ENCODE assay signal across 13 cellular contexts in genomic region chr9:101848485-101848919, GRCh38.
DNase-seq lines count a peak whose midpoint lies in the region; ATAC-seq, FAIRE-seq and TF ChIP-seq lines count a peak whose summit lies in the region.
"Had no signal": no experiment of that assay in that cellular context is flagged by ENCODE, and none has a peak within 500 bp of the region (broad histone marks: within the 10 kb centered on the region; RNA-seq: fewer than 3 reads in every experiment).

No MANE protein-coding gene starts in this region.

- H3K4me1 ChIP-seq in mucosa of rectum (ENCODE audit: control insufficient read depth in 2 of 2, insufficient read depth in 2 of 2, low read length in 2 of 2), result peaks cover 2 to 7% of the 10 kb centered on the region in 2 donors
- H3K4me1 ChIP-seq: parathyroid adenoma had no signal

- no peaks in the 10 kb centered on the region for H3K36me3 Mint-ChIP-seq in activated T-helper 17 cell treated with anti-CD3 and anti-CD28 coated beads, Interleukin-2, amount 50 U/mL, for 72 hours (ENCODE audit: low read depth)
- H3K36me3 Mint-ChIP-seq in progenitor cell of endocrine pancreas (ENCODE audit: insufficient read depth), result no peaks in the 10 kb centered on the region
- H3K36me3 Mint-ChIP-seq: activated naive CD8-positive, alpha-beta T cell treated with anti-CD3 and anti-CD28 coated beads, Interleukin-2, amount 10 ng/mL, durations not matched to agents 7 days and 5 days had no signal

- TF ChIP-seq CTCF in progenitor cell of endocrine pancreas (IDR thresholded peaks at IDR 0.05; ENCODE audit: unreplicated experiment), result no peak

- H3K27ac Mint-ChIP-seq in activated T-helper 17 cell treated with anti-CD3 and anti-CD28 coated beads, Interleukin-2, amount 50 U/mL, for 72 hours, result no peak overlapping the region
- no peak overlapping the region for H3K27ac Mint-ChIP-seq in progenitor cell of endocrine pancreas
- H3K27ac Mint-ChIP-seq: activated naive CD8-positive, alpha-beta T cell treated with anti-CD3 and anti-CD28 coated beads, Interleukin-2, amount 10 ng/mL, durations not matched to agents 7 days and 5 days had no signal

- H3K36me3 ChIP-seq in mucosa of rectum (ENCODE audit: control insufficient read depth in 2 of 2, insufficient read depth in 2 of 2, low read length in 2 of 2), result no peaks in the 10 kb centered on the region

- H3K9ac ChIP-seq in mucosa of rectum (ENCODE audit: low read depth in 1 of 2, low read length in 2 of 2), result peak overlapping the region in 1 of 2 donors; percentile 20
- H3K9ac ChIP-seq: parathyroid adenoma had no signal

- ATAC-seq in activated T-helper 17 cell treated with anti-CD3 and anti-CD28 coated beads, Interleukin-2, amount 50 U/mL, for 72 hours (replicated peaks), result no peak
- no peak for ATAC-seq in GM21825 (IDR thresholded peaks at IDR 0.05; ENCODE audit: unreplicated experiment)

- peak; percentile 15 for DNase-seq in ELR (ENCODE audit: low read depth)
- peak; percentile 6 for DNase-seq in HTR-8/SVneo (ENCODE audit: insufficient read length, low spot score)
- peak; percentile 69 for DNase-seq in astrocyte of the hippocampus (ENCODE audit: low read depth, low spot score)
- DNase-seq in progenitor cell of endocrine pancreas (ENCODE audit: low spot score, unreplicated experiment), result no peak
- DNase-seq in kidney glomerular epithelial cell (lab: John Stamatoyannopoulos, UW), result no peak
- DNase-seq: activated CD4-positive, alpha-beta T cell treated with anti-CD3 and anti-CD28 coated beads for 48 hours; activated naive CD8-positive, alpha-beta T cell treated with anti-CD3 and anti-CD28 coated beads, Interleukin-2, amount 10 ng/mL, durations not matched to agents 7 days and 5 days; glutamatergic neuron had no signal

- peak overlapping the region; percentile 36 to 48 for H3K4me3 ChIP-seq in mucosa of rectum (ENCODE audit: low read length in 2 of 2)

- H3K27ac ChIP-seq in mucosa of rectum (ENCODE audit: low read depth in 2 of 2, low read length in 2 of 2), result peak overlapping the region; percentile 63 to 69
- H3K27ac ChIP-seq: parathyroid adenoma had no signal

- no peaks in the 10 kb centered on the region for H3K27me3 ChIP-seq in mucosa of rectum (ENCODE audit: control insufficient read depth in 2 of 2, insufficient read depth in 2 of 2, low read length in 2 of 2)

- no peak for FAIRE-seq in HTR-8/SVneo (lab: Jason Lieb, UNC)
- FAIRE-seq: keratinocyte had no signal

- no peaks in the 10 kb centered on the region for H3K27me3 Mint-ChIP-seq in activated T-helper 17 cell treated with anti-CD3 and anti-CD28 coated beads, Interleukin-2, amount 50 U/mL, for 72 hours
- no peaks in the 10 kb centered on the region for H3K27me3 Mint-ChIP-seq in progenitor cell of endocrine pancreas
- H3K27me3 Mint-ChIP-seq: activated naive CD8-positive, alpha-beta T cell treated with anti-CD3 and anti-CD28 coated beads, Interleukin-2, amount 10 ng/mL, durations not matched to agents 7 days and 5 days had no signal

- H3K9me3 Mint-ChIP-seq in activated T-helper 17 cell treated with anti-CD3 and anti-CD28 coated beads, Interleukin-2, amount 50 U/mL, for 72 hours, result peaks cover 5% of the 10 kb centered on the region
- peaks cover 4% of the 10 kb centered on the region for H3K9me3 Mint-ChIP-seq in progenitor cell of endocrine pancreas (ENCODE audit: low read depth)
- H3K9me3 Mint-ChIP-seq: activated naive CD8-positive, alpha-beta T cell treated with anti-CD3 and anti-CD28 coated beads, Interleukin-2, amount 10 ng/mL, durations not matched to agents 7 days and 5 days had no signal

- H3K4me3 Mint-ChIP-seq in activated T-helper 17 cell treated with anti-CD3 and anti-CD28 coated beads, Interleukin-2, amount 50 U/mL, for 72 hours, result no peak overlapping the region
- H3K4me3 Mint-ChIP-seq in progenitor cell of endocrine pancreas (ENCODE audit: low read depth), result no peak overlapping the region
- H3K4me3 Mint-ChIP-seq: activated naive CD8-positive, alpha-beta T cell treated with anti-CD3 and anti-CD28 coated beads, Interleukin-2, amount 10 ng/mL, durations not matched to agents 7 days and 5 days had no signal

- no peaks in the 10 kb centered on the region for H3K9me3 ChIP-seq in mucosa of rectum (ENCODE audit: control insufficient read depth in 2 of 2, low read length in 2 of 2)

- H3K4me1 Mint-ChIP-seq in activated T-helper 17 cell treated with anti-CD3 and anti-CD28 coated beads, Interleukin-2, amount 50 U/mL, for 72 hours, result no peaks in the 10 kb centered on the region
- peaks cover 1% of the 10 kb centered on the region for H3K4me1 Mint-ChIP-seq in progenitor cell of endocrine pancreas (ENCODE audit: low read depth)
- H3K4me1 Mint-ChIP-seq: activated naive CD8-positive, alpha-beta T cell treated with anti-CD3 and anti-CD28 coated beads, Interleukin-2, amount 10 ng/mL, durations not matched to agents 7 days and 5 days had no signal

Comparison
In these comparisons a context has a peak if more than half of its experiments do, and no peak if none do; other contexts are left out.
1. DNase-seq: peak in ELR (single experiment), HTR-8/SVneo (single experiment) and astrocyte of the hippocampus (single experiment); none in progenitor cell of endocrine pancreas (single experiment) and kidney glomerular epithelial cell (single experiment).